Comparison of ENCODE assay signal across 8 cellular contexts in genomic region chr17:44689492-44690217, GRCh38. TPM values are rescaled to one million over a fixed set of nuclear protein-coding genes. Genes with fewer than 3 reads are reported as not detected.
DNase-seq lines count a peak whose midpoint lies in the region; ATAC-seq, FAIRE-seq and TF ChIP-seq lines count a peak whose summit lies in the region.

CCDC43 (minus strand) TSS chr17:44689776; CDS start chr17:44689753, 23 bp downstream.

- H3K27ac ChIP-seq in 22Rv1 = peak within 1 kb of the TSS; percentile 100

- H3K4me1 Mint-ChIP-seq in immature natural killer cell = peaks cover 27 to 31% of the 10 kb centered on the region in 2 donors

- DNase-seq in NCI-H226 (peak; percentile 96), bronchial epithelial cell (ENCODE audit: low read depth) (peak; percentile 80), immature natural killer cell (peak; percentile 90 to 91 (median 90)), smooth muscle cell of the brain vasculature (ENCODE audit: low read depth, low spot score) (peak; percentile 80)

- no peaks in the 10 kb centered on the region for H3K27me3 ChIP-seq in bronchial epithelial cell (ENCODE audit: control insufficient read depth, insufficient read depth, low read length)

- TF ChIP-seq POLR2A in GM18526 (IDR thresholded peaks at IDR 0.05; ENCODE audit: extremely low read depth, insufficient read length) = peak; percentile 93

- no peaks in the 10 kb centered on the region for H3K36me3 ChIP-seq in bronchial epithelial cell (ENCODE audit: control insufficient read depth, insufficient read depth, low read length)

- H3K4me3 ChIP-seq in WI38 (ENCODE audit: low read depth, low read length) = peak within 1 kb of the TSS; percentile 78
- peak within 1 kb of the TSS; percentile 98 for H3K4me3 ChIP-seq in bronchial epithelial cell (ENCODE audit: low read depth, low read length)

- peak within 1 kb of the TSS; percentile 94 to 99 (median 98) for H3K4me3 Mint-ChIP-seq in immature natural killer cell

- TF ChIP-seq CTCF in 22Rv1 (IDR thresholded peaks at IDR 0.05) (no peak), WI38 (IDR thresholded peaks at IDR 0.05; ENCODE audit: low read depth, low read length) (no peak), bronchial epithelial cell (IDR thresholded peaks at IDR 0.05; ENCODE audit: insufficient read depth, low read length, severe bottlenecking) (no peak)

- ATAC-seq in HG03139 (IDR thresholded peaks at IDR 0.05; ENCODE audit: unreplicated experiment) = peak; percentile 71

- no peak for FAIRE-seq in bronchial epithelial cell (lab: Jason Lieb, UNC)

- H3K27ac Mint-ChIP-seq in immature natural killer cell = peak within 1 kb of the TSS; percentile 89 to 97 (median 95)

- peaks cover 0 to 9% (median 7%) of the 10 kb centered on the region in 3 donors for H3K36me3 Mint-ChIP-seq in immature natural killer cell

- H3K27me3 Mint-ChIP-seq in immature natural killer cell (ENCODE audit: low read depth in 3 of 3) = peaks cover 0 to 7% (median 0%) of the 10 kb centered on the region in 3 donors

- no peaks in the 10 kb centered on the region for H3K9me3 Mint-ChIP-seq in immature natural killer cell

RNA-seq across cellular contexts. Expression of gene CCDC43, which starts in this region (rescaled TPM):
- 46.1 and 47.1 TPM in 2 replicates for total RNA-seq in bronchial epithelial cell
- polyA plus RNA-seq in immature natural killer cell = 10 to 100 TPM in 2 of 3 donors, 1 to 10 TPM in 1; 9.7 to 19.6 (median 11.4) TPM

Comparison
In these comparisons a context has a peak if more than half of its experiments do, and no peak if none do; other contexts are left out.
1. Peak in every context shown above with its lines: DNase-seq, ATAC-seq, H3K4me3 ChIP-seq and H3K27ac ChIP-seq.